32 cellular contexts compared by ENCODE assay signal in the genomic region with DNA sequence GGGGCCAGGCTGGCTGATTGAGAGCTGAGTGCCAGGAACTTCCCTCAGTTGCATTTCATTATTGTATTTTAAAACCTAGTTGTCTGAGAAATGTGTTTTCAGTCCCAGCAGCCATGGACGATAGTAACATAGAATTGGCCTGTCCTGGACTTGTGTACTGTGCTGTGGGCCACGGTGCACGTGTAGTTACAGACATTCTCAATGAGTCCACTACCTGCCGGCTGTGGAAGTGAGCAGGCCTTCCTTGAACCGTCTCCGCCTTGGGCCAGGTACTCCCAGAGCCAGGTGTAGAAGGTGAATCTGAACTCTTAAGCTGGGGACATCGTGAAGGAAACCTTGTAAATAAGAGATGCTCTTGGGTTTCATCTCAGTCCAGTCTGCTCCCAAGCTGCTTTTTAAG.
"Had no signal": no experiment of that assay in that cellular context is flagged by ENCODE, and none has a peak within 500 bp of the region (broad histone marks: within the 10 kb centered on the region; RNA-seq: fewer than 3 reads in every experiment).

No MANE protein-coding gene starts in this region.

- H3K27me3 Mint-ChIP-seq: activated CD4-positive, alpha-beta T cell treated with anti-CD3 and anti-CD28 coated beads for 36 hours; activated CD4-positive, alpha-beta T cell treated with anti-CD3 and anti-CD28 coated beads, Interleukin-2, amount 10 ng/mL, durations not matched to agents 7 days and 5 days; activated T-cell treated with anti-CD3 and anti-CD28 coated beads, Interleukin-2, amount 50 U/mL, for 24 hours had no signal

- H3K27ac Mint-ChIP-seq: activated CD4-positive, alpha-beta T cell treated with anti-CD3 and anti-CD28 coated beads for 36 hours; activated CD4-positive, alpha-beta T cell treated with anti-CD3 and anti-CD28 coated beads, Interleukin-2, amount 10 ng/mL, durations not matched to agents 7 days and 5 days; activated CD8-positive, alpha-beta T cell treated with anti-CD3 and anti-CD28 coated beads, Interleukin-2, amount 10 ng/mL, durations not matched to agents 7 days and 5 days; activated naive CD4-positive, alpha-beta T cell treated with anti-CD3 and anti-CD28 coated beads for 36 hours; activated T-cell treated with anti-CD3 and anti-CD28 coated beads, Interleukin-2, amount 50 U/mL, for 24 hours had no signal

- H3K4me3 Mint-ChIP-seq: activated CD4-positive, alpha-beta T cell treated with anti-CD3 and anti-CD28 coated beads for 36 hours; activated CD4-positive, alpha-beta T cell treated with anti-CD3 and anti-CD28 coated beads, Interleukin-2, amount 10 ng/mL, durations not matched to agents 7 days and 5 days; activated CD8-positive, alpha-beta T cell treated with anti-CD3 and anti-CD28 coated beads, Interleukin-2, amount 10 ng/mL, durations not matched to agents 7 days and 5 days; activated naive CD4-positive, alpha-beta T cell treated with anti-CD3 and anti-CD28 coated beads for 36 hours; activated T-cell treated with anti-CD3 and anti-CD28 coated beads, Interleukin-2, amount 50 U/mL, for 24 hours had no signal

- ATAC-seq: activated CD4-positive, alpha-beta T cell treated with anti-CD3 and anti-CD28 coated beads for 36 hours; activated CD8-positive, alpha-beta T cell treated with anti-CD3 and anti-CD28 coated beads, Interleukin-2, amount 10 ng/mL, durations not matched to agents 7 days and 5 days; activated naive CD4-positive, alpha-beta T cell treated with anti-CD3 and anti-CD28 coated beads, Interleukin-2, amount 50 U/mL, for 72 hours; body of pancreas; PC-3 had no signal

- H3K9me3 Mint-ChIP-seq: activated CD4-positive, alpha-beta T cell treated with anti-CD3 and anti-CD28 coated beads, Interleukin-2, amount 10 ng/mL, durations not matched to agents 7 days and 5 days; activated naive CD4-positive, alpha-beta T cell treated with anti-CD3 and anti-CD28 coated beads for 36 hours; activated naive CD4-positive, alpha-beta T cell treated with anti-CD3 and anti-CD28 coated beads, Interleukin-2, amount 50 U/mL, for 72 hours; activated T-cell treated with anti-CD3 and anti-CD28 coated beads, Interleukin-2, amount 50 U/mL, for 24 hours had no signal

- DNase-seq: activated CD4-positive, alpha-beta T cell treated with anti-CD3 and anti-CD28 coated beads for 36 hours; activated CD4-positive, alpha-beta T cell treated with anti-CD3 and anti-CD28 coated beads, Interleukin-2, amount 10 ng/mL, durations not matched to agents 7 days and 5 days; activated CD4-positive, alpha-beta T cell treated with anti-CD3 and anti-CD28 coated beads, Interleukin-2, amount 50 U/mL, for 48 hours; activated CD8-positive, alpha-beta T cell treated with anti-CD3 and anti-CD28 coated beads, Interleukin-2, amount 10 ng/mL, durations not matched to agents 7 days and 5 days; activated gamma-delta T cell treated with Interleukin-2 at 50 U/mL for 16 hours; activated naive CD4-positive, alpha-beta T cell treated with anti-CD3 and anti-CD28 coated beads for 36 hours; activated T-cell treated with anti-CD3 and anti-CD28 coated beads, Interleukin-2, amount 50 U/mL, for 24 hours; adrenal gland; body of pancreas; caudate nucleus; cerebellar nuclear complex; Karpas-422; KBM-7; MG63; MV-4-11; NCI-H1092; NCI-H1436 treated with DMSO at 0.1 percent for 48 hours; NCI-H1694 treated with DMSO at 0.1 percent for 48 hours; NCI-H2029; NCI-H345; NCI-H526; NCI-H748 treated with DMSO at 0.1 percent for 48 hours; NK-92 treated with Interleukin-12 subunit alpha and Interleukin-12 subunit beta, amount 100 ng/mL, for 24 hours; PC-3; Peyer's patch; RPMI8226; SHP77 treated with DMSO at 0.1 percent for 48 hours; SK-N-SH; T-helper 1 cell; T1000; WERI-Rb-1 had no signal
